16 cellular contexts compared by ENCODE assay signal in genomic region chr1:183040600-183040999, GRCh38. TPM values are rescaled to one million over a fixed set of nuclear protein-coding genes. Genes with fewer than 3 reads are reported as not detected.
DNase-seq lines count a peak whose midpoint lies in the region; ATAC-seq and TF ChIP-seq lines count a peak whose summit lies in the region.
"Had no signal": no experiment of that assay in that cellular context is flagged by ENCODE, and none has a peak within 500 bp of the region (broad histone marks: within the 10 kb centered on the region; RNA-seq: fewer than 3 reads in every experiment).

No MANE protein-coding gene starts in this region.

- WGBS in mesodermal cell (ENCODE audit: insufficient coverage in 2 of 2), 2 experiments, result 73 to 93% methylated on average over 1 to 3 of the region's 3 CpGs

- no peak overlapping the region for H3K4me3 Mint-ChIP-seq in activated CD4-positive, alpha-beta T cell treated with anti-CD3 and anti-CD28 coated beads for 36 hours
- H3K4me3 Mint-ChIP-seq: memory B cell had no signal

- H3K9me3 Mint-ChIP-seq in activated CD4-positive, alpha-beta T cell treated with anti-CD3 and anti-CD28 coated beads for 36 hours (ENCODE audit: low read depth), result no peaks in the 10 kb centered on the region
- H3K9me3 Mint-ChIP-seq: memory B cell had no signal

- CTCF ChIA-PET in activated CD4-positive, alpha-beta T cell treated with anti-CD3 and anti-CD28 coated beads for 36 hours (lab: Charles Lee), result no interaction called here

- H3K4me3 ChIP-seq in mesodermal cell (ENCODE audit: extremely low read depth, insufficient read depth, low read length, poor library complexity, severe bottlenecking), result no peak overlapping the region
- no peak overlapping the region for H3K4me3 ChIP-seq in tibial artery

- TF ChIP-seq CTCF in tibial artery (IDR thresholded peaks at IDR 0.05), result no peak

- POLR2A ChIA-PET in activated CD4-positive, alpha-beta T cell treated with anti-CD3 and anti-CD28 coated beads for 36 hours (lab: Charles Lee), result no interaction called here

- DNase-seq in NCI-H2107 treated with DMSO at 0.1 percent for 48 hours (lab: John Stamatoyannopoulos, UW; ENCODE audit: unreplicated experiment) (peak; percentile 51), NCI-H2107 (lab: John Stamatoyannopoulos, UW) (no peak), astrocyte of the hippocampus (ENCODE audit: low read depth, low spot score) (peak; percentile 26), tibial artery (no peak), left lobe of liver (ENCODE audit: low spot score) (no peak)
- no peak for DNase-seq in activated CD4-positive, alpha-beta T cell treated with anti-CD3 and anti-CD28 coated beads for 36 hours
- DNase-seq: 8988T; activated T-cell treated with anti-CD3 and anti-CD28 coated beads, Interleukin-2, amount 50 U/mL, for 1 hour; anterior cingulate cortex; H7; NCI-H526; SHP77 treated with DMSO at 0.1 percent for 48 hours had no signal

- H3K9me3 ChIP-seq in mesodermal cell (ENCODE audit: control insufficient read depth, low read length) (no peaks in the 10 kb centered on the region), tibial artery (no peaks in the 10 kb centered on the region)

- ATAC-seq in HG03108 (IDR thresholded peaks at IDR 0.05; ENCODE audit: unreplicated experiment), result no peak
- ATAC-seq in left lobe of liver, result no peak
- no peak for ATAC-seq in activated CD4-positive, alpha-beta T cell treated with anti-CD3 and anti-CD28 coated beads for 36 hours

- H3K27me3 ChIP-seq in tibial artery, result no peaks in the 10 kb centered on the region

- no peaks in the 10 kb centered on the region for H3K36me3 ChIP-seq in mesodermal cell (ENCODE audit: control insufficient read depth, insufficient read depth, low read length)
- peaks cover 0 to 4% (median 0%) of the 10 kb centered on the region in 3 donors for H3K36me3 ChIP-seq in tibial artery

- H3K27ac Mint-ChIP-seq in activated CD4-positive, alpha-beta T cell treated with anti-CD3 and anti-CD28 coated beads for 36 hours, result no peak overlapping the region
- H3K27ac Mint-ChIP-seq: memory B cell had no signal

- H3K27ac ChIP-seq in mesodermal cell (ENCODE audit: low read depth, low read length, severe bottlenecking) (peak overlapping the region; percentile 87), tibial artery (peak overlapping the region; percentile 19 to 61)
- H3K27ac ChIP-seq: VCaP had no signal

- H3K27me3 Mint-ChIP-seq in activated CD4-positive, alpha-beta T cell treated with anti-CD3 and anti-CD28 coated beads for 36 hours, result peaks cover 62% of the 10 kb centered on the region
- H3K27me3 Mint-ChIP-seq: memory B cell had no signal

- no peaks in the 10 kb centered on the region for H3K36me3 Mint-ChIP-seq in activated CD4-positive, alpha-beta T cell treated with anti-CD3 and anti-CD28 coated beads for 36 hours (ENCODE audit: low read depth)

- H3K4me1 ChIP-seq in mesodermal cell (ENCODE audit: control insufficient read depth, insufficient read depth, low read length, poor library complexity, severe bottlenecking) (peaks cover 69% of the 10 kb centered on the region), tibial artery (peaks cover 0 to 91% (median 33%) of the 10 kb centered on the region in 4 donors)

- no peaks in the 10 kb centered on the region for H3K4me1 Mint-ChIP-seq in activated CD4-positive, alpha-beta T cell treated with anti-CD3 and anti-CD28 coated beads for 36 hours

- intact Hi-C loops in tibial artery (cut with DNase I; ENCODE audit: low total_unique reads), result no loop called here
- intact Hi-C loops in activated CD4-positive, alpha-beta T cell treated with anti-CD3 and anti-CD28 coated beads for 36 hours (cut with DNase I, micrococcal nuclease), result no loop called here

RNA-seq across cellular contexts. Expression of gene LAMC1, which starts 17.4 kb away (rescaled TPM):
- 179 TPM for polyA plus RNA-seq in mesodermal cell (2013, experiment 1 of 2)
- 184 TPM for polyA plus RNA-seq in mesodermal cell (2013, experiment 2 of 2)
- total RNA-seq in left lobe of liver, result 19.0 TPM
- under 1 TPM; 0.25 to 0.46 TPM for total RNA-seq in activated CD4-positive, alpha-beta T cell treated with anti-CD3 and anti-CD28 coated beads for 36 hours

Comparison
In these comparisons a context has a peak if more than half of its experiments do, and no peak if none do; other contexts are left out.
1. DNase-seq: peak in NCI-H2107 treated with DMSO at 0.1 percent for 48 hours (single experiment) and astrocyte of the hippocampus (single experiment); none in NCI-H2107 (single experiment), tibial artery (0 of 2), left lobe of liver (single experiment) and activated CD4-positive, alpha-beta T cell treated with anti-CD3 and anti-CD28 coated beads for 36 hours (single experiment).
2. RNA of gene LAMC1, which starts 17.4 kb away (total RNA-seq): 19.0 TPM in left lobe of liver (single experiment); 0.25 to 0.46 TPM in activated CD4-positive, alpha-beta T cell treated with anti-CD3 and anti-CD28 coated beads for 36 hours; every median in the first group is over 10 times any median in the second.